24 cellular contexts compared by ENCODE assay signal in genomic region chr4:8069102-8069752, GRCh38.
DNase-seq lines count a peak whose midpoint lies in the region; ATAC-seq, FAIRE-seq and TF ChIP-seq lines count a peak whose summit lies in the region.
"Had no signal": no experiment of that assay in that cellular context is flagged by ENCODE, and none has a peak within 500 bp of the region (broad histone marks: within the 10 kb centered on the region; RNA-seq: fewer than 3 reads in every experiment).

No MANE protein-coding gene starts in this region.

- WGBS in H9 (ENCODE audit: extremely low coverage, insufficient read length, low lambda C conversion rate), result no CpG with 5 or more reads among the region's 27 CpGs
- 65% methylated on average over 22 of the region's 27 CpGs for WGBS in HepG2 (ENCODE audit: low lambda C conversion rate)

- peak overlapping the region; percentile 45; the same call in 1 of the 2 replicates for H3K14ac ChIP-seq in H9 (ENCODE audit: insufficient read depth, low read length)

- TF ChIP-seq RAD21 in HepG2 (CRISPR knock-in tag; IDR thresholded peaks at IDR 0.05), result no peak

- no peak overlapping the region for H2AFZ ChIP-seq in H9 (ENCODE audit: low read length)
- no peak overlapping the region for H2AFZ ChIP-seq in HepG2 (ENCODE audit: low read length)
- H2AFZ ChIP-seq: GM23338, PC-9 had no signal

- no peak overlapping the region for H3K27ac Mint-ChIP-seq in H9
- H3K27ac Mint-ChIP-seq: B cell; CD4-positive, alpha-beta T cell; GM23338 had no signal

- no peak overlapping the region for H3K4me3 Mint-ChIP-seq in H9
- H3K4me3 Mint-ChIP-seq: B cell; CD4-positive, alpha-beta T cell; GM23338 had no signal

- H3K23ac ChIP-seq in H9 (ENCODE audit: insufficient read length, low read depth, low read length), result no peak overlapping the region

- TF ChIP-seq EP300 in HepG2 (IDR thresholded peaks at IDR 0.05; ENCODE audit: low read depth in 2 of 2, low read length in 2 of 2), result no peak
- TF ChIP-seq EP300 in HepG2 (CRISPR knock-in tag; IDR thresholded peaks at IDR 0.05; ENCODE audit: borderline replicate concordance), result no peak

- H3K9me3 ChIP-seq in BLaER1 (peaks cover 14% of the 10 kb centered on the region), H9 (ENCODE audit: control insufficient read depth, low read depth, low read length) (no peaks in the 10 kb centered on the region), HepG2 (ENCODE audit: low read length) (peaks cover 11% of the 10 kb centered on the region), gastrocnemius medialis (no peaks in the 10 kb centered on the region)

- intact Hi-C loops in HepG2 (cut with micrococcal nuclease; ENCODE audit: unreplicated experiment), result no loop called here
- intact Hi-C loops in gastrocnemius medialis (cut with DNase I; ENCODE audit: low total_unique reads), result no loop called here

- H2BK12ac ChIP-seq in H9 (ENCODE audit: insufficient read length, low read depth, low read length), result no peak overlapping the region

- CTCF ChIA-PET in HepG2 (lab: Yijun Ruan, JAX; ENCODE audit: low intra/inter-chr PET ratio, low total read pairs), result no interaction called here

- H4K20me1 ChIP-seq in BLaER1, result no peaks in the 10 kb centered on the region
- H4K20me1 ChIP-seq in H9 (ENCODE audit: control insufficient read depth, insufficient read depth, insufficient read length), result no peaks in the 10 kb centered on the region
- H4K20me1 ChIP-seq in HepG2 (ENCODE audit: insufficient read depth, low read length), result no peaks in the 10 kb centered on the region

- no peak for FAIRE-seq in HepG2 (lab: Jason Lieb, UNC)
- FAIRE-seq: A204.1, GM12878 had no signal

- H3K27ac ChIP-seq in BLaER1 (peak overlapping the region; percentile 45; the same call in 1 of the 2 replicates), H9 (ENCODE audit: insufficient read length, low read depth, low read length) (no peak overlapping the region), HepG2 (ENCODE audit: extremely low read length, insufficient read depth, low read length) (no peak overlapping the region), gastrocnemius medialis (peak overlapping the region; percentile 89 to 95 (median 92))
- H3K27ac ChIP-seq: PC-9 had no signal

- peaks cover 0 to 9% (median 6%) of the 10 kb centered on the region in 3 experiments; a peak in 5 of 7 replicates for H3K36me3 Mint-ChIP-seq in H9 (ENCODE audit: insufficient read depth in 1 of 3, low read depth in 3 of 3)

- POLR2A ChIA-PET in HepG2 (lab: Yijun Ruan, JAX), result no interaction called here

- no peak overlapping the region for H3K56ac ChIP-seq in H9 (ENCODE audit: insufficient read length, low read depth, low read length)

- H3K27me3 ChIP-seq in BLaER1 (no peaks in the 10 kb centered on the region), H9 (ENCODE audit: insufficient read depth, low read length) (no peaks in the 10 kb centered on the region), HepG2 (ENCODE audit: control insufficient read depth in 1 of 2, insufficient read depth in 2 of 2, low read length in 2 of 2) (peaks cover 9 to 56% of the 10 kb centered on the region in 2 experiments), gastrocnemius medialis (no peaks in the 10 kb centered on the region)

- H2BK120ac ChIP-seq in H9 (ENCODE audit: low read depth, low read length, poor library complexity, severe bottlenecking), result no peak overlapping the region

- H4K8ac ChIP-seq in H9 (replicated peaks; ENCODE audit: insufficient read length, low read depth, low read length), result peak overlapping the region; percentile 11

- DNase-seq in H9, result no peak
- DNase-seq in HepG2 (ENCODE audit: low spot score), result no peak
- DNase-seq in gastrocnemius medialis, result peak in 1 of 2 donors; percentile 57
- DNase-seq in DMS 273 (lab: John Stamatoyannopoulos, UW; ENCODE audit: unreplicated experiment), result no peak
- no peak for DNase-seq in NCI-H1105 treated with DMSO at 0.1 percent for 48 hours (lab: John Stamatoyannopoulos, UW)
- DNase-seq: CD4-positive, alpha-beta T cell; COR-L47; DND-41; IMR-90; NCI-H1105; NCI-H2029 treated with DMSO at 0.1 percent for 48 hours; NCI-H226; NCI-H510A treated with DMSO at 0.1 percent for 48 hours; NCI-H748 treated with DMSO at 0.1 percent for 48 hours; PC-9; RPMI8226; SIG-M5 had no signal

- 0 out of 2 replicates have a peak overlapping the region, but pooled peaks have one; percentile 53 for H2BK15ac ChIP-seq in H9 (ENCODE audit: low read depth, low read length)

- H3K79me2 ChIP-seq in H9 (ENCODE audit: insufficient read depth, low read length) (no peaks in the 10 kb centered on the region), HepG2 (ENCODE audit: insufficient read depth, low read length) (no peaks in the 10 kb centered on the region)

- H4K91ac ChIP-seq in H9 (ENCODE audit: insufficient read length, low read depth, low read length), result no peak overlapping the region

- no peak overlapping the region for H3K9ac ChIP-seq in BLaER1
- no peak overlapping the region for H3K9ac ChIP-seq in H9 (ENCODE audit: extremely low read depth, insufficient read length, low read length)
- H3K9ac ChIP-seq in HepG2 (ENCODE audit: insufficient read depth, low read depth, low read length), result no peak overlapping the region

- no peak overlapping the region for H3K4me3 ChIP-seq in BLaER1
- H3K4me3 ChIP-seq in HepG2 (replicated peaks in 1 of 3; ENCODE audit: insufficient read depth in 1 of 3, low read depth in 2 of 3, low read length in 3 of 3), result no peak overlapping the region
- H3K4me3 ChIP-seq in gastrocnemius medialis, result no peak overlapping the region
- H3K4me3 ChIP-seq: GM12878, GM23338, PC-9 had no signal

- H3K4me2 ChIP-seq in BLaER1, result peak overlapping the region; percentile 88
- H3K4me2 ChIP-seq in H9 (ENCODE audit: insufficient read depth, insufficient read length, low read length), result no peak overlapping the region
- no peak overlapping the region for H3K4me2 ChIP-seq in HepG2 (ENCODE audit: low read depth, low read length)
- H3K4me2 ChIP-seq: GM23338, PC-9 had no signal

- 0 out of 2 replicates have a peak, but pooled peaks cover 5% of the 10 kb centered on the region for H3K36me3 ChIP-seq in BLaER1
- H3K36me3 ChIP-seq in HepG2 (replicated peaks in 1 of 2; ENCODE audit: control insufficient read depth in 1 of 2, insufficient read depth in 2 of 2, low read length in 2 of 2), result no peaks in the 10 kb centered on the region
- H3K36me3 ChIP-seq in gastrocnemius medialis, result peaks cover 0 to 34% of the 10 kb centered on the region in 2 donors

- no TSS peak for BruUV-seq in HepG2 (replicated peaks; lab: Mats Ljungman, UMichigan)

- TF ChIP-seq CTCF in H9 (conservative IDR thresholded peaks at IDR 0.05) (no peak), HepG2 (CRISPR knock-in tag; IDR thresholded peaks at IDR 0.05) (no peak), gastrocnemius medialis (IDR thresholded peaks at IDR 0.05 in 4 of 5, conservative IDR thresholded peaks at IDR 0.05 in 1 of 5) (no peak)

- H3K4ac ChIP-seq in H9 (ENCODE audit: low read depth, low read length), result no peak overlapping the region

- no peak overlapping the region for H2BK20ac ChIP-seq in H9 (ENCODE audit: low read depth, low read length, poor library complexity, severe bottlenecking)

- no peaks in the 10 kb centered on the region for H3K23me2 ChIP-seq in H9 (ENCODE audit: insufficient read length, low read depth, low read length, poor library complexity, severe bottlenecking)

- TF ChIP-seq POLR2A in HepG2 (IDR thresholded peaks at IDR 0.05; ENCODE audit: insufficient read depth in 1 of 2, low read depth in 2 of 2, low read length in 2 of 2), result no peak
- no peak for TF ChIP-seq POLR2A in gastrocnemius medialis (IDR thresholded peaks at IDR 0.05)

- in situ Hi-C loops in HepG2 (cut with HindIII; ENCODE audit: extremely low pct_ligation_motif_present, low pct_unique_long_range_greater_than_20kb) (no loop called here), gastrocnemius medialis (cut with MboI; ENCODE audit: low sequenced_read_pairs in 4 of 4) (no loop called here)

- no peak overlapping the region for H2BK5ac ChIP-seq in H9 (ENCODE audit: insufficient read length, low read length)

- H3T11ph ChIP-seq in H9 (ENCODE audit: low read length), result no peak overlapping the region

- ATAC-seq in HepG2 (peak; percentile 37; the same call in 2 of the 3 replicates), gastrocnemius medialis (no peak), GM18909 (IDR thresholded peaks at IDR 0.05; ENCODE audit: poor library complexity, unreplicated experiment) (no peak)
- ATAC-seq: GM12878, GM23338, SK-N-SH treated with all-trans-retinoic acid at 6 μM for 48 hours had no signal

- peak overlapping the region; percentile 23 for H3K18ac ChIP-seq in H9 (ENCODE audit: insufficient read length, low read depth, low read length)

- no peak overlapping the region for H2AK5ac ChIP-seq in H9 (ENCODE audit: insufficient read length, low read length)

- H3K4me1 ChIP-seq in BLaER1, result peaks cover 63% of the 10 kb centered on the region
- H3K4me1 ChIP-seq in H9 (ENCODE audit: insufficient read depth, low read length), result no peaks in the 10 kb centered on the region
- H3K4me1 ChIP-seq in HepG2 (ENCODE audit: insufficient read depth, low read length), result peaks cover 14% of the 10 kb centered on the region; the same call in 1 of the 2 replicates
- H3K4me1 ChIP-seq in gastrocnemius medialis, result peaks cover 29 to 37% of the 10 kb centered on the region in 2 donors

- peaks cover 3% of the 10 kb centered on the region; the same call in 1 of the 2 replicates for H3K27me3 Mint-ChIP-seq in H9 (ENCODE audit: low read depth)
- H3K27me3 Mint-ChIP-seq: CD4-positive, alpha-beta T cell had no signal

- H3K9me3 Mint-ChIP-seq in H9, result peaks cover 10% of the 10 kb centered on the region in 2 experiments
- H3K9me3 Mint-ChIP-seq: CD4-positive, alpha-beta T cell had no signal

- H4K5ac ChIP-seq in H9 (ENCODE audit: insufficient read length, low read depth, low read length), result peak overlapping the region; percentile 15

- H3K4me1 Mint-ChIP-seq in H9, result peaks cover 8 to 17% of the 10 kb centered on the region in 2 experiments
- H3K4me1 Mint-ChIP-seq: B cell had no signal

- no peaks in the 10 kb centered on the region for H3K79me1 ChIP-seq in H9 (ENCODE audit: insufficient read depth, low read depth, low read length, poor library complexity, severe bottlenecking)

TF ChIP-seq in HepG2, 621 proteins besides CTCF, POLR2A, EP300 and RAD21 (continues in another document):
- no peak for TF ChIP-seq NR2F2 (IDR thresholded peaks at IDR 0.05; ENCODE audit: borderline replicate concordance, low read depth)
- no peak for TF ChIP-seq TOPORS (CRISPR knock-in tag; IDR thresholded peaks at IDR 0.05)
- TF ChIP-seq U2AF2 (IDR thresholded peaks at IDR 0.05; ENCODE audit: low read depth, low read length), result no peak
- no peak for TF ChIP-seq ZFP1 (CRISPR knock-in tag; IDR thresholded peaks at IDR 0.05)
- TF ChIP-seq ZNF451 (CRISPR knock-in tag; IDR thresholded peaks at IDR 0.05), result no peak
- TF ChIP-seq, protein P1, sequence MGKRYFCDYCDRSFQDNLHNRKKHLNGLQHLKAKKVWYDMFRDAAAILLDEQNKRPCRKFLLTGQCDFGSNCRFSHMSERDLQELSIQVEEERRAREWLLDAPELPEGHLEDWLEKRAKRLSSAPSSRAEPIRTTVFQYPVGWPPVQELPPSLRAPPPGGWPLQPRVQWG (CRISPR knock-in tag; IDR thresholded peaks at IDR 0.05; ENCODE audit: borderline replicate concordance, low read depth), result no peak
- TF ChIP-seq SPEN (CRISPR knock-in tag; IDR thresholded peaks at IDR 0.05; ENCODE audit: low read depth), result no peak
- no peak for TF ChIP-seq ATF7 (IDR thresholded peaks at IDR 0.05)
- no peak for TF ChIP-seq ATF7 (CRISPR knock-in tag; IDR thresholded peaks at IDR 0.05)
- no peak for TF ChIP-seq ZNF746 (CRISPR knock-in tag; IDR thresholded peaks at IDR 0.05)

Comparison
In these comparisons a context has a peak if more than half of its experiments do, and no peak if none do; other contexts are left out.
1. H3K27ac ChIP-seq: peak in BLaER1 (single experiment) and gastrocnemius medialis (4 of 4); none in H9 (single experiment) and HepG2 (single experiment).